16 cellular contexts compared by ENCODE assay signal in genomic region chr9:93306081-93306480, GRCh38.
"Had no signal": no experiment of that assay in that cellular context is flagged by ENCODE, and none has a peak within 500 bp of the region (broad histone marks: within the 10 kb centered on the region; RNA-seq: fewer than 3 reads in every experiment).

No MANE protein-coding gene starts in this region.

- DNase-seq: activated CD4-positive, alpha-beta T cell treated with anti-CD3 and anti-CD28 coated beads, Interleukin-2, amount 10 ng/mL, durations not matched to agents 7 days and 5 days; activated effector memory CD4-positive, alpha-beta T cell treated with Interleukin-2 at 50 U/mL for 16 hours; brain microvascular endothelial cell; cerebellar nuclear complex; dermis blood vessel endothelial cell; glutamatergic neuron; mesenchymal stem cell had no signal

- H3K27me3 Mint-ChIP-seq: activated naive CD4-positive, alpha-beta T cell treated with anti-CD3 and anti-CD28 coated beads, Interleukin-2, amount 50 U/mL, for 24 hours; activated T-cell treated with anti-CD3 and anti-CD28 coated beads, Interleukin-2, amount 50 U/mL, for 24 hours; stimulated activated memory B cell treated with anti-CD40 and anti-IgM and Interleukin-4, amounts not matched to agents 10 μg/mL and 1 μg/mL and 100 μg/mL, for 72 hours had no signal

- H3K9me3 Mint-ChIP-seq: activated CD4-positive, alpha-beta T cell treated with anti-CD3 and anti-CD28 coated beads, Interleukin-2, amount 10 ng/mL, durations not matched to agents 7 days and 5 days; activated naive CD4-positive, alpha-beta T cell treated with anti-CD3 and anti-CD28 coated beads, Interleukin-2, amount 50 U/mL, for 24 hours; activated T-cell treated with anti-CD3 and anti-CD28 coated beads, Interleukin-2, amount 50 U/mL, for 24 hours; natural killer cell treated with Interleukin-12 subunit alpha and Interleukin-12 subunit beta and Interleukin-15 and Interleukin-18, amount 100 ng/mL, for 72 hours; stimulated activated memory B cell treated with anti-CD40 and anti-IgM and Interleukin-4, amounts not matched to agents 10 μg/mL and 1 μg/mL and 100 μg/mL, for 72 hours; T-helper 1 cell treated with Interleukin-12 subunit alpha and Interleukin-12 subunit beta and Interleukin-4 antibody, amounts not matched to agents 30 μg/mL and 1 μg/mL, for 36 hours had no signal

- H3K27ac ChIP-seq: brain microvascular endothelial cell, upper lobe of left lung had no signal

- H3K27ac Mint-ChIP-seq: activated CD4-positive, alpha-beta T cell treated with anti-CD3 and anti-CD28 coated beads, Interleukin-2, amount 10 ng/mL, durations not matched to agents 7 days and 5 days; activated CD8-positive, alpha-beta memory T cell treated with anti-CD3 and anti-CD28 coated beads, Interleukin-2, amount 10 ng/mL, durations not matched to agents 7 days and 5 days; activated naive CD4-positive, alpha-beta T cell treated with anti-CD3 and anti-CD28 coated beads, Interleukin-2, amount 50 U/mL, for 24 hours; activated T-cell treated with anti-CD3 and anti-CD28 coated beads, Interleukin-2, amount 50 U/mL, for 24 hours; natural killer cell treated with Interleukin-12 subunit alpha and Interleukin-12 subunit beta and Interleukin-15 and Interleukin-18, amount 100 ng/mL, for 72 hours; stimulated activated memory B cell treated with anti-CD40 and anti-IgM and Interleukin-4, amounts not matched to agents 10 μg/mL and 1 μg/mL and 100 μg/mL, for 72 hours; T-helper 1 cell treated with Interleukin-12 subunit alpha and Interleukin-12 subunit beta and Interleukin-4 antibody, amounts not matched to agents 30 μg/mL and 1 μg/mL, for 36 hours had no signal

- H3K4me3 ChIP-seq: smooth muscle cell, upper lobe of left lung had no signal

- H3K9me3 ChIP-seq: upper lobe of left lung had no signal

- H3K27me3 ChIP-seq: brain microvascular endothelial cell, upper lobe of left lung had no signal

- H3K4me3 Mint-ChIP-seq: activated CD4-positive, alpha-beta T cell treated with anti-CD3 and anti-CD28 coated beads, Interleukin-2, amount 10 ng/mL, durations not matched to agents 7 days and 5 days; activated CD8-positive, alpha-beta memory T cell treated with anti-CD3 and anti-CD28 coated beads, Interleukin-2, amount 10 ng/mL, durations not matched to agents 7 days and 5 days; activated naive CD4-positive, alpha-beta T cell treated with anti-CD3 and anti-CD28 coated beads, Interleukin-2, amount 50 U/mL, for 24 hours; activated T-cell treated with anti-CD3 and anti-CD28 coated beads, Interleukin-2, amount 50 U/mL, for 24 hours; natural killer cell treated with Interleukin-12 subunit alpha and Interleukin-12 subunit beta and Interleukin-15 and Interleukin-18, amount 100 ng/mL, for 72 hours; stimulated activated memory B cell treated with anti-CD40 and anti-IgM and Interleukin-4, amounts not matched to agents 10 μg/mL and 1 μg/mL and 100 μg/mL, for 72 hours; T-helper 1 cell treated with Interleukin-12 subunit alpha and Interleukin-12 subunit beta and Interleukin-4 antibody, amounts not matched to agents 30 μg/mL and 1 μg/mL, for 36 hours; WTC11 had no signal

- H3K36me3 ChIP-seq: brain microvascular endothelial cell, upper lobe of left lung had no signal

- H3K36me3 Mint-ChIP-seq: activated CD8-positive, alpha-beta memory T cell treated with anti-CD3 and anti-CD28 coated beads, Interleukin-2, amount 10 ng/mL, durations not matched to agents 7 days and 5 days; activated naive CD4-positive, alpha-beta T cell treated with anti-CD3 and anti-CD28 coated beads, Interleukin-2, amount 50 U/mL, for 24 hours; natural killer cell treated with Interleukin-12 subunit alpha and Interleukin-12 subunit beta and Interleukin-15 and Interleukin-18, amount 100 ng/mL, for 72 hours; stimulated activated memory B cell treated with anti-CD40 and anti-IgM and Interleukin-4, amounts not matched to agents 10 μg/mL and 1 μg/mL and 100 μg/mL, for 72 hours had no signal

- ATAC-seq: activated CD8-positive, alpha-beta memory T cell treated with anti-CD3 and anti-CD28 coated beads, Interleukin-2, amount 10 ng/mL, durations not matched to agents 7 days and 5 days; natural killer cell treated with Interleukin-12 subunit alpha and Interleukin-12 subunit beta and Interleukin-15 and Interleukin-18, amount 100 ng/mL, for 72 hours; stimulated activated memory B cell treated with anti-CD40 and anti-IgM and Interleukin-4, amounts not matched to agents 10 μg/mL and 1 μg/mL and 100 μg/mL, for 72 hours; WTC11 had no signal
